ENCODE assay signal across 8 cellular contexts in the genomic region with DNA sequence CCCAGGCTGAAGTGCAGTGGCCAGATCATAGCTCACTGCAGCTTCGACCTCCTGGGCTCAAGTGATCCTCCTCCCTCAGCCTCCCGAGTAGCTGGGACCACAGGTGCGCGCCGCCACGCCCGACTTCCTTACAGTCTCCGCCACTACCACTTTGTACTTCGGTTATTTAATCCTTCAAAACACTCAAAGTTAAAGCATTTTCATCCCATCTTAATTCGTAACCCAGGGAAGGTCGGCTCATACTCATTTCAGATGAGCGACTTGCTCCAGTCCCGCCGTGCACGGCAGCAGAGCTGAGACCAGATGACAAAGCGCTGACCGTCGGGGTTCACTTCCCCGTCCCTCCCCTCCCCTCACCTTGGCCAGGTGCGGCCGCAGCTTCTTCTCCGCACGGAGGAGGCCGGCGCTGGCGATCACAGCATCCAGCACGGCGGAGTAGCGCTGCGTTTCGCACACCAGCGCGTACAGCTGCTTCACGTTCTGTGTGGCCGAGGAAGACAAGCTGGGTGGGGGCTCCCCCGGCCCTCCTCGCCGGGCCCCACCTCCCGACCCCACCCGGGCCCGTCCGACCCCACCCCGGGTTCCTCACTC. TPM values are rescaled to one million over a fixed set of nuclear protein-coding genes. Genes with fewer than 3 reads are reported as not detected.
DNase-seq lines count a peak whose midpoint lies in the region; ATAC-seq, FAIRE-seq and TF ChIP-seq lines count a peak whose summit lies in the region.

No MANE protein-coding gene starts in this region.

- peak overlapping the region; percentile 44 for H2AK5ac ChIP-seq in trophoblast cell (ENCODE audit: low read length)

- TF ChIP-seq CTCF in SK-N-SH (IDR thresholded peaks at IDR 0.05) (no peak), fibroblast of the aortic adventitia (IDR thresholded peaks at IDR 0.05; ENCODE audit: insufficient read depth, low read length) (no peak), D721Med (IDR thresholded peaks at IDR 0.05; ENCODE audit: insufficient read depth, missing control alignments) (no peak)

- H3K4ac ChIP-seq in trophoblast cell (ENCODE audit: low read depth, low read length) = peak overlapping the region; percentile 81

- H2BK12ac ChIP-seq in trophoblast cell (ENCODE audit: low read length) = no peak overlapping the region

- H3K14ac ChIP-seq in trophoblast cell (ENCODE audit: low read length) = peak overlapping the region; percentile 63

- H4K12ac ChIP-seq in trophoblast cell (ENCODE audit: low read depth, low read length) = peak overlapping the region; percentile 92

- peaks cover 5% of the 10 kb centered on the region for H3K79me1 ChIP-seq in trophoblast cell (ENCODE audit: low read length)

- H2AFZ ChIP-seq in SK-N-SH (ENCODE audit: low read depth) (peak overlapping the region; percentile 81), trophoblast cell (ENCODE audit: insufficient read depth, low read length, poor library complexity) (peak overlapping the region; percentile 53)

- peak overlapping the region; percentile 61 for H3K9ac ChIP-seq in SK-N-SH
- H3K9ac ChIP-seq in trophoblast cell (ENCODE audit: low read length) = peak overlapping the region; percentile 79

- no peak overlapping the region for H3K23ac ChIP-seq in trophoblast cell (ENCODE audit: low read length)

- H4K20me1 ChIP-seq in SK-N-SH (ENCODE audit: insufficient read depth) = no peaks in the 10 kb centered on the region

- no peaks in the 10 kb centered on the region for H3K9me2 ChIP-seq in SK-N-SH

- CTCF ChIA-PET in SK-N-SH (lab: Yijun Ruan, JAX) = interaction anchor here (1.0 to 2.8 kb wide), 3 partner anchors 12 to 144 kb away, joined by 3 to 8 read pairs (median 5); no protein-coding TSS in a partner anchor

- peak overlapping the region; percentile 98 for H4K8ac ChIP-seq in trophoblast cell (ENCODE audit: low read depth, low read length)

- H3K4me2 ChIP-seq in SK-N-SH (peak overlapping the region; percentile 94), trophoblast cell (ENCODE audit: low read length) (peak overlapping the region; percentile 75)

- H3F3A ChIP-seq in SK-N-SH (replicated peaks; ENCODE audit: insufficient read depth) = no peaks in the 10 kb centered on the region

- no peaks in the 10 kb centered on the region for H3K27me3 ChIP-seq in SK-N-SH (ENCODE audit: insufficient read depth)
- H3K27me3 ChIP-seq in trophoblast cell (ENCODE audit: insufficient read depth, low read length) = no peaks in the 10 kb centered on the region

- peak overlapping the region in 1 of 2 experiments; percentile 62; a peak in 2 of 4 replicates for H3K27ac ChIP-seq in SK-N-SH (ENCODE audit: low read depth in 2 of 2, low read length in 1 of 2)
- no peak overlapping the region for H3K27ac ChIP-seq in trophoblast cell (ENCODE audit: low read depth, low read length)

- WGBS in SK-N-SH (ENCODE audit: low lambda C conversion rate) = 12% methylated on average over 36 of the region's 43 CpGs
- no CpG with 5 or more reads among the region's 43 CpGs for WGBS in trophoblast cell (ENCODE audit: extremely low coverage, insufficient coverage, insufficient read length)

- no peak for TF ChIP-seq POLR2A in erythroblast (IDR thresholded peaks at IDR 0.05; ENCODE audit: low read length)

- ATAC-seq in HG02885 (IDR thresholded peaks at IDR 0.05; ENCODE audit: poor library complexity, unreplicated experiment) = peak; percentile 46

- FAIRE-seq in D721Med (lab: Jason Lieb, UNC) = no peak

- no peak for TF ChIP-seq RAD21 in SK-N-SH (IDR thresholded peaks at IDR 0.05; ENCODE audit: low read length)

- TF ChIP-seq EP300 in SK-N-SH (IDR thresholded peaks at IDR 0.05; ENCODE audit: borderline replicate concordance in 1 of 2, low read depth in 1 of 2, low read length in 1 of 2) = no peak

- H2BK5ac ChIP-seq in trophoblast cell (ENCODE audit: low read depth, low read length, poor library complexity) = no peak overlapping the region

- H3K4me1 ChIP-seq in SK-N-SH (ENCODE audit: control insufficient read depth in 1 of 2, insufficient read depth in 2 of 2, low read depth in 1 of 2, low read length in 1 of 2) = peaks cover 0 to 13% of the 10 kb centered on the region in 2 experiments; a peak in 1 of 4 replicates
- H3K4me1 ChIP-seq in trophoblast cell (ENCODE audit: control insufficient read depth in 1 of 2, insufficient read depth in 2 of 2, low read length in 2 of 2) = peaks cover 6 to 8% of the 10 kb centered on the region in 2 experiments

- H2BK120ac ChIP-seq in trophoblast cell (ENCODE audit: insufficient read depth, low read length, poor library complexity) = peak overlapping the region; percentile 54

- H3K18ac ChIP-seq in trophoblast cell (ENCODE audit: low read length) = peak overlapping the region; percentile 19

- peak overlapping the region; percentile 53 for H4K91ac ChIP-seq in trophoblast cell (ENCODE audit: low read depth, low read length)

- H3K36me3 ChIP-seq in SK-N-SH (replicated peaks in 1 of 2; ENCODE audit: control insufficient read depth in 1 of 2, insufficient read depth in 2 of 2, low read length in 1 of 2) (peaks cover 10 to 22% of the 10 kb centered on the region in 2 experiments), trophoblast cell (ENCODE audit: control insufficient read depth in 1 of 2, insufficient read depth in 2 of 2, low read length in 2 of 2) (peaks cover 24 to 27% of the 10 kb centered on the region in 2 experiments)

- peak; percentile 63 for DNase-seq in activated CD8-positive, alpha-beta memory T cell treated with anti-CD3 and anti-CD28 coated beads for 24 hours
- DNase-seq in activated CD8-positive, alpha-beta memory T cell treated with anti-CD3 and anti-CD28 coated beads, Interleukin-2, amount 50 U/mL, for 4 hours = no peak
- DNase-seq in SK-N-SH (no peak), fibroblast of the aortic adventitia (ENCODE audit: low read depth) (no peak), trophoblast cell (peak in 1 of 2 donors; percentile 8), erythroblast (lab: John Stamatoyannopoulos, UW) (no peak), D721Med (ENCODE audit: insufficient read length, low spot score) (no peak)

- H3K9me3 ChIP-seq in SK-N-SH = no peaks in the 10 kb centered on the region
- peaks cover 2% of the 10 kb centered on the region for H3K9me3 ChIP-seq in trophoblast cell (ENCODE audit: insufficient read depth, low read depth, low read length)

- POLR2A ChIA-PET in SK-N-SH (lab: Yijun Ruan, JAX) = no interaction called here

- H3K4me3 ChIP-seq in SK-N-SH (ENCODE audit: low read depth in 2 of 2, low read length in 1 of 2) (peak overlapping the region; percentile 69 to 98), fibroblast of the aortic adventitia (ENCODE audit: low read depth, low read length) (peak overlapping the region; percentile 78), trophoblast cell (ENCODE audit: low read depth, low read length) (peak overlapping the region; percentile 94)

- peaks cover 33% of the 10 kb centered on the region; the same call in 1 of the 2 replicates for H3K79me2 ChIP-seq in SK-N-SH (ENCODE audit: insufficient read depth)
- H3K79me2 ChIP-seq in trophoblast cell (ENCODE audit: control insufficient read depth, insufficient read depth, low read length, poor library complexity) = peaks cover 5% of the 10 kb centered on the region

TF ChIP-seq in SK-N-SH, 30 proteins besides CTCF, POLR2A, EP300 and RAD21:
- TF ChIP-seq NFIC (IDR thresholded peaks at IDR 0.05; ENCODE audit: borderline replicate concordance) (no peak), YY1 (IDR thresholded peaks at IDR 0.05; ENCODE audit: low read depth) (no peak), EZH2phosphoT487 (IDR thresholded peaks at IDR 0.05; ENCODE audit: borderline replicate concordance, low read depth) (no peak)
- TF ChIP-seq, protein P1, sequence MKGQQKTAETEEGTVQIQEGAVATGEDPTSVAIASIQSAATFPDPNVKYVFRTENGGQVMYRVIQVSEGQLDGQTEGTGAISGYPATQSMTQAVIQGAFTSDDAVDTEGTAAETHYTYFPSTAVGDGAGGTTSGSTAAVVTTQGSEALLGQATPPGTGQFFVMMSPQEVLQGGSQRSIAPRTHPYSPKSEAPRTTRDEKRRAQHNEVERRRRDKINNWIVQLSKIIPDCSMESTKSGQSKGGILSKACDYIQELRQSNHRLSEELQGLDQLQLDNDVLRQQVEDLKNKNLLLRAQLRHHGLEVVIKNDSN (IDR thresholded peaks at IDR 0.05; ENCODE audit: borderline replicate concordance, low read depth) = no peak

RNA-seq across cellular contexts. Expression of a gene that starts 0.5 kb away (rescaled TPM):
- 59.2 and 60.0 TPM in 2 replicates for polyA plus RNA-seq in SK-N-SH (2012; rRNA removed)
- 24.2 and 35.6 TPM in 2 replicates for polyA plus RNA-seq in SK-N-SH (2012; cell fraction: cytosol; rRNA removed)
- 143 and 155 TPM in 2 replicates for polyA plus RNA-seq in SK-N-SH (2012; cell fraction: nucleus; rRNA removed)
- total RNA-seq in fibroblast of the aortic adventitia (ENCODE audit: low replicate concordance) = 16.7 and 20.2 TPM in 2 replicates
- 16.8 and 17.4 TPM in 2 replicates for polyA plus RNA-seq in trophoblast cell (2013)

RNA-seq across cellular contexts. Expression of a gene that starts 19.7 kb away (rescaled TPM):
- not detected in 2 replicates for polyA plus RNA-seq in SK-N-SH (2012; rRNA removed)
- polyA plus RNA-seq in SK-N-SH (2012; cell fraction: cytosol; rRNA removed) = not detected in 2 replicates
- polyA plus RNA-seq in SK-N-SH (2012; cell fraction: nucleus; rRNA removed) = not detected in 2 replicates
- total RNA-seq in fibroblast of the aortic adventitia (ENCODE audit: low replicate concordance) = not detected in 2 replicates
- polyA plus RNA-seq in trophoblast cell (2013) = not detected in 2 replicates

RNA-seq across cellular contexts. Expression of a gene that starts 19.8 kb away (rescaled TPM):
- polyA plus RNA-seq in SK-N-SH (2012; rRNA removed) = not detected in 2 replicates
- polyA plus RNA-seq in SK-N-SH (2012; cell fraction: cytosol; rRNA removed) = 0.03 TPM in 1 of 2 replicates, not detected in the other
- polyA plus RNA-seq in SK-N-SH (2012; cell fraction: nucleus; rRNA removed) = not detected in 2 replicates
- total RNA-seq in fibroblast of the aortic adventitia (ENCODE audit: low replicate concordance) = not detected in 2 replicates
- polyA plus RNA-seq in trophoblast cell (2013) = not detected in 2 replicates
